In genomic region chr19:6272913-6273600, GRCh38 we compare ENCODE assay signal across 8 cellular contexts. TPM values are rescaled to one million over a fixed set of nuclear protein-coding genes. Genes with fewer than 3 reads are reported as not detected.
DNase-seq lines count a peak whose midpoint lies in the region; ATAC-seq and TF ChIP-seq lines count a peak whose summit lies in the region.

No MANE protein-coding gene starts in this region.

- in situ Hi-C loops in GM23248 (cut with MboI) (no loop called here), gastrocnemius medialis (cut with MboI; ENCODE audit: low sequenced_read_pairs in 4 of 4) (loop anchor here in 1 of 4 donors (10.0 kb wide), 1 partner anchor 48 kb away; no protein-coding TSS in a partner anchor)

- peaks cover 86% of the 10 kb centered on the region for H3K79me2 ChIP-seq in GM23248 (ENCODE audit: insufficient read depth)

- TF ChIP-seq CTCF in gastrocnemius medialis (IDR thresholded peaks at IDR 0.05 in 4 of 5, conservative IDR thresholded peaks at IDR 0.05 in 1 of 5), result no peak
- TF ChIP-seq CTCF in activated CD8-positive, alpha-beta T cell treated with anti-CD3 and anti-CD28 coated beads for 36 hours (IDR thresholded peaks at IDR 0.05), result no peak

- peak overlapping the region; percentile 87 for H3K4me2 ChIP-seq in GM23248 (ENCODE audit: unreplicated experiment)

- CTCF ChIA-PET in activated CD8-positive, alpha-beta T cell treated with anti-CD3 and anti-CD28 coated beads for 36 hours (lab: Charles Lee), result no interaction called here

- peaks cover 19% of the 10 kb centered on the region for H3K36me3 Mint-ChIP-seq in activated CD8-positive, alpha-beta T cell treated with anti-CD3 and anti-CD28 coated beads for 36 hours (ENCODE audit: low read depth)

- H3K4me1 Mint-ChIP-seq in activated CD8-positive, alpha-beta T cell treated with anti-CD3 and anti-CD28 coated beads for 36 hours (ENCODE audit: low read depth), result peaks cover 48% of the 10 kb centered on the region

- no peak for TF ChIP-seq POLR2A in gastrocnemius medialis (IDR thresholded peaks at IDR 0.05)

- H3K9me3 ChIP-seq in GM23248 (ENCODE audit: low read depth) (no peaks in the 10 kb centered on the region), right cardiac atrium (ENCODE audit: control insufficient read depth, low read length) (no peaks in the 10 kb centered on the region), gastrocnemius medialis (no peaks in the 10 kb centered on the region)

- no peaks in the 10 kb centered on the region for H3K27me3 Mint-ChIP-seq in activated CD8-positive, alpha-beta T cell treated with anti-CD3 and anti-CD28 coated beads for 36 hours

- peaks cover 51% of the 10 kb centered on the region for H3F3A ChIP-seq in GM23248 (ENCODE audit: insufficient read depth)

- intact Hi-C loops in right cardiac atrium (cut with DNase I) (loop anchor here in 3 of 4 donors (5.0 kb wide), 2 partner anchors 36 to 41 kb away; no protein-coding TSS in a partner anchor), gastrocnemius medialis (cut with DNase I; ENCODE audit: low total_unique reads) (loop anchor here (2.0 to 10.0 kb wide), 3 partner anchors 34 to 218 kb away; partner anchors contain the start of gene CLPP)
- intact Hi-C loops in activated CD8-positive, alpha-beta T cell treated with anti-CD3 and anti-CD28 coated beads for 36 hours (cut with micrococcal nuclease), result no loop called here

- H3K27me3 ChIP-seq in GM23248 (replicated peaks; ENCODE audit: insufficient read depth) (no peaks in the 10 kb centered on the region), right cardiac atrium (ENCODE audit: control insufficient read depth, insufficient read depth) (no peaks in the 10 kb centered on the region), gastrocnemius medialis (no peaks in the 10 kb centered on the region)

- H3K4me3 Mint-ChIP-seq in activated CD8-positive, alpha-beta T cell treated with anti-CD3 and anti-CD28 coated beads for 36 hours, result no peak overlapping the region

- 45 to 53% methylated on average over 22 of the region's 22 CpGs for WGBS in GM23248 (ENCODE audit: low coverage in 1 of 2, low lambda C conversion rate in 2 of 2, missing lambda C conversion rate in 2 of 2), 2 experiments
- 75 to 77% (median 76%) methylated on average over 22 of the region's 22 CpGs for WGBS in adipose tissue, 3 donors
- WGBS in right cardiac atrium, result 44% methylated on average over 22 of the region's 22 CpGs

- no peak overlapping the region for H3K27ac Mint-ChIP-seq in activated CD8-positive, alpha-beta T cell treated with anti-CD3 and anti-CD28 coated beads for 36 hours

- POLR2A ChIA-PET in activated CD8-positive, alpha-beta T cell treated with anti-CD3 and anti-CD28 coated beads for 36 hours (lab: Charles Lee), result no interaction called here

- no peaks in the 10 kb centered on the region for H3K9me3 Mint-ChIP-seq in activated CD8-positive, alpha-beta T cell treated with anti-CD3 and anti-CD28 coated beads for 36 hours

- H3K27ac ChIP-seq in GM23248, result peak overlapping the region; percentile 97
- H3K27ac ChIP-seq in adipose tissue (ENCODE audit: low read depth, low read length), result peak overlapping the region; percentile 73
- H3K27ac ChIP-seq in right cardiac atrium (ENCODE audit: low read length), result peak overlapping the region; percentile 95
- H3K27ac ChIP-seq in gastrocnemius medialis, result peak overlapping the region; percentile 84 to 93 (median 90)

- H3K4me1 ChIP-seq in GM23248 (ENCODE audit: insufficient read depth) (peaks cover 75% of the 10 kb centered on the region), right cardiac atrium (ENCODE audit: control insufficient read depth, insufficient read depth, low read length) (peaks cover 58% of the 10 kb centered on the region), gastrocnemius medialis (peaks cover 70 to 71% of the 10 kb centered on the region in 2 donors)

- no peaks in the 10 kb centered on the region for H3K9me2 ChIP-seq in GM23248 (ENCODE audit: insufficient read depth)

- no peak overlapping the region for H2AFZ ChIP-seq in GM23248

- H3K36me3 ChIP-seq in GM23248 (ENCODE audit: low read depth) (no peaks in the 10 kb centered on the region), gastrocnemius medialis (peaks cover 0 to 8% of the 10 kb centered on the region in 2 donors)

- DNase-seq in GM23248 (no peak), right cardiac atrium (no peak), gastrocnemius medialis (no peak), DMS79 (lab: John Stamatoyannopoulos, UW) (no peak), NCI-H1105 (lab: John Stamatoyannopoulos, UW) (no peak)
- DNase-seq in activated CD8-positive, alpha-beta T cell treated with anti-CD3 and anti-CD28 coated beads for 36 hours, result no peak

- H3K9ac ChIP-seq in GM23248, result peak overlapping the region; percentile 82

- no peak for ATAC-seq in right cardiac atrium
- ATAC-seq in gastrocnemius medialis, result no peak
- ATAC-seq in activated CD8-positive, alpha-beta T cell treated with anti-CD3 and anti-CD28 coated beads for 36 hours, result no peak
- ATAC-seq in HG02852 (IDR thresholded peaks at IDR 0.05; ENCODE audit: unreplicated experiment), result no peak

- H3K4me3 ChIP-seq in GM23248 (peak overlapping the region; percentile 54), right cardiac atrium (ENCODE audit: low read length) (no peak overlapping the region), gastrocnemius medialis (peak overlapping the region; percentile 35 to 48 (median 44))

- H4K20me1 ChIP-seq in GM23248 (ENCODE audit: insufficient read depth), result no peaks in the 10 kb centered on the region

RNA-seq across cellular contexts. Expression of gene MLLT1, which starts 6.7 kb away (rescaled TPM):
- total RNA-seq in GM23248 (2014; rRNA removed; shearing (Covaris generic)), result 17.3 and 19.1 TPM in 2 replicates
- polyA plus RNA-seq in GM23248 (2016; fragmentation: Nextera tagmentation; extraction: Ambion mirVana) (13.3 and 14.3 TPM in 2 replicates), adipose tissue (10 to 100 TPM; 19.3 to 41.7 (median 37.5) TPM), right cardiac atrium (34.8 TPM)
- total RNA-seq in right cardiac atrium (10 to 100 TPM; 62.5 to 67.3 (median 65.5) TPM), gastrocnemius medialis (10 to 100 TPM; 13.9 to 37.7 (median 24.4) TPM)
- 10 to 100 TPM; 41.4 to 44.6 TPM for total RNA-seq in activated CD8-positive, alpha-beta T cell treated with anti-CD3 and anti-CD28 coated beads for 36 hours
